Comparison of ENCODE assay signal across 11 cellular contexts in genomic region chr7:85342781-85343180, GRCh38.
"Had no signal": no experiment of that assay in that cellular context is flagged by ENCODE, and none has a peak within 500 bp of the region (broad histone marks: within the 10 kb centered on the region; RNA-seq: fewer than 3 reads in every experiment).

No MANE protein-coding gene starts in this region.

- H3K4me3 ChIP-seq: GM23248, GM23338, HAP-1 had no signal

- H3K27ac ChIP-seq: GM23248 had no signal

- FAIRE-seq: H1, H54 had no signal

- H3K9me3 Mint-ChIP-seq: GM23338, H9, HFFc6 had no signal

- H3K4me1 ChIP-seq: HAP-1 had no signal

- H3K27ac Mint-ChIP-seq: GM23338, H9, HFFc6 had no signal

- H3K9me3 ChIP-seq: HAP-1 had no signal

- ATAC-seq: GM23338, HCT116 had no signal

- H3K36me3 ChIP-seq: HAP-1 had no signal

- H3K4me3 Mint-ChIP-seq: GM23338, H9, HFFc6 had no signal

- DNase-seq: GM23248, GOT3, H7, H9, HCEC 1CT, HFFc6 had no signal
